ENCODE assay signal across 8 cellular contexts in genomic region chr14:77181124-77181602, GRCh38. TPM values are rescaled to one million over a fixed set of nuclear protein-coding genes. Genes with fewer than 3 reads are reported as not detected.
DNase-seq lines count a peak whose midpoint lies in the region; ATAC-seq, FAIRE-seq and TF ChIP-seq lines count a peak whose summit lies in the region.

No MANE protein-coding gene starts in this region.

- H4K5ac ChIP-seq in H1 (ENCODE audit: insufficient read length, low read depth, low read length) = peak overlapping the region; percentile 3

- H3K23me2 ChIP-seq in H1 (ENCODE audit: low read depth, low read length) = peaks cover 6% of the 10 kb centered on the region; the same call in 1 of the 2 replicates

- no peaks in the 10 kb centered on the region for H3K9me3 Mint-ChIP-seq in T-helper 2 cell treated with Interferon-gamma antibody and Interleukin-4, amounts not matched to agents 5 μg/mL and 100 μg/mL, for 36 hours

- no peaks in the 10 kb centered on the region for H3K36me3 ChIP-seq in OCI-LY3 (replicated peaks; ENCODE audit: low read depth, low read length)
- no peaks in the 10 kb centered on the region for H3K36me3 ChIP-seq in H1 (ENCODE audit: control insufficient read depth in 2 of 4, insufficient read depth in 4 of 4, low read length in 3 of 4)
- H3K36me3 ChIP-seq in spleen = no peaks in the 10 kb centered on the region

- H3K4me1 Mint-ChIP-seq in T-helper 2 cell treated with Interferon-gamma antibody and Interleukin-4, amounts not matched to agents 5 μg/mL and 100 μg/mL, for 36 hours (ENCODE audit: low read depth) = peaks cover 4% of the 10 kb centered on the region

- CTCF ChIA-PET in H1 (lab: Charles Lee; ENCODE audit: partially characterized antibody) = interaction anchor here (0.7 to 13.7 kb wide), 13 partner anchors 8 to 135 kb away, joined by 3 to 178 read pairs (median 4); no protein-coding TSS in a partner anchor

- no peak overlapping the region for H3K27ac ChIP-seq in OCI-LY3 (ENCODE audit: low read length)
- H3K27ac ChIP-seq in H1 (ENCODE audit: low read depth, low read length) = no peak overlapping the region
- no peak overlapping the region for H3K27ac ChIP-seq in spleen

- H3K4me1 ChIP-seq in OCI-LY3 (ENCODE audit: low read length) (peaks cover 37% of the 10 kb centered on the region), H1 (replicated peaks in 1 of 4; ENCODE audit: control insufficient read depth in 3 of 4, insufficient read depth in 4 of 4, low read length in 3 of 4) (peaks cover 3 to 11% (median 7%) of the 10 kb centered on the region in 4 experiments; a peak in 6 of 7 replicates), spleen (peaks cover 7 to 24% (median 15%) of the 10 kb centered on the region in 6 donors)

- H3K4ac ChIP-seq in H1 (replicated peaks; ENCODE audit: insufficient read length, low read depth, low read length) = no peak overlapping the region

- H2AK5ac ChIP-seq in H1 (ENCODE audit: low read depth, low read length) = no peak overlapping the region

- H2BK20ac ChIP-seq in H1 (ENCODE audit: low read length) = no peak overlapping the region

- no peaks in the 10 kb centered on the region for H4K20me1 ChIP-seq in OCI-LY3 (ENCODE audit: insufficient read depth, low read length)
- no peaks in the 10 kb centered on the region for H4K20me1 ChIP-seq in H1 (replicated peaks in 1 of 2; ENCODE audit: control insufficient read depth in 1 of 2, insufficient read depth in 2 of 2, low read length in 2 of 2)

- ATAC-seq in HG02623 (IDR thresholded peaks at IDR 0.05; ENCODE audit: unreplicated experiment) = no peak
- ATAC-seq in HG03280 (IDR thresholded peaks at IDR 0.05; ENCODE audit: unreplicated experiment) = no peak

- TF ChIP-seq EP300 in H1 (IDR thresholded peaks at IDR 0.05; ENCODE audit: borderline replicate concordance in 1 of 2, low read depth in 2 of 2, low read length in 2 of 2) = no peak

- H3K79me2 ChIP-seq in OCI-LY3 (ENCODE audit: low read length) (no peaks in the 10 kb centered on the region), H1 (ENCODE audit: control insufficient read depth in 1 of 2, insufficient read depth in 2 of 2, low read length in 2 of 2) (no peaks in the 10 kb centered on the region)

- H3K56ac ChIP-seq in H1 (replicated peaks; ENCODE audit: insufficient read length, low read depth, low read length) = no peak overlapping the region

- TF ChIP-seq CTCF in OCI-LY3 (IDR thresholded peaks at IDR 0.05; ENCODE audit: low read depth, low read length) = no peak
- no peak; a peak in 1 of 4 replicates for TF ChIP-seq CTCF in H1 (IDR thresholded peaks at IDR 0.05; ENCODE audit: control extremely low read depth in 1 of 3, insufficient read depth in 1 of 3, low read depth in 1 of 3, low read length in 3 of 3)
- no peak for TF ChIP-seq CTCF in spleen (IDR thresholded peaks at IDR 0.05 in 8 of 11, conservative IDR thresholded peaks at IDR 0.05 in 3 of 11)

- H3K36me3 Mint-ChIP-seq in T-helper 2 cell treated with Interferon-gamma antibody and Interleukin-4, amounts not matched to agents 5 μg/mL and 100 μg/mL, for 36 hours (ENCODE audit: low read depth) = no peaks in the 10 kb centered on the region

- no peak overlapping the region for H2BK120ac ChIP-seq in H1 (replicated peaks; ENCODE audit: low read depth, low read length)

- FAIRE-seq in H1 (lab: Jason Lieb, UNC) = no peak

- peak overlapping the region; percentile 1; the same call in 1 of the 2 replicates for H3K18ac ChIP-seq in H1 (ENCODE audit: extremely low read depth, low read length)

- H3K27me3 ChIP-seq in OCI-LY3 (ENCODE audit: low read depth, low read length) (no peaks in the 10 kb centered on the region), H1 (replicated peaks in 1 of 4; ENCODE audit: control insufficient read depth in 3 of 4, extremely low read depth in 1 of 4, insufficient read depth in 3 of 4, low read length in 3 of 4) (peaks cover 0 to 3% (median 1%) of the 10 kb centered on the region in 4 experiments; a peak in 3 of 7 replicates), spleen (replicated peaks in 1 of 7) (peaks cover 0 to 64% (median 24%) of the 10 kb centered on the region in 7 donors)

- H4K8ac ChIP-seq in H1 (ENCODE audit: extremely low read depth, insufficient read depth, low read length) = 0 out of 2 replicates have a peak overlapping the region, but pooled peaks have one; percentile 20

- peak overlapping the region; percentile 36 for H4K91ac ChIP-seq in H1 (replicated peaks; ENCODE audit: insufficient read length, low read length)

- peak overlapping the region; percentile 58 for H3K4me3 Mint-ChIP-seq in T-helper 2 cell treated with Interferon-gamma antibody and Interleukin-4, amounts not matched to agents 5 μg/mL and 100 μg/mL, for 36 hours

- H2AFZ ChIP-seq in OCI-LY3 (ENCODE audit: low read depth, low read length) (peak overlapping the region; percentile 73), H1 (ENCODE audit: low read length) (peak overlapping the region; percentile 78)

- no peak for DNase-seq in T-helper 2 cell treated with Interferon-gamma antibody and Interleukin-4, amounts not matched to agents 5 μg/mL and 100 μg/mL, for 36 hours (ENCODE audit: low spot score)
- DNase-seq in T-helper 2 cell = no peak
- DNase-seq in H1 (ENCODE audit: low read depth in 1 of 2, low spot score in 2 of 2) = no peak
- no peak for DNase-seq in spleen
- DNase-seq in NOMO-1 treated with DMSO at 0.1 percent for 48 hours (lab: John Stamatoyannopoulos, UW; ENCODE audit: unreplicated experiment) = no peak

- no peaks in the 10 kb centered on the region; the same call in 1 of the 2 replicates for H3K79me1 ChIP-seq in H1 (ENCODE audit: low read depth, low read length)

- POLR2A ChIA-PET in H1 (lab: Charles Lee; ENCODE audit: partially characterized antibody) = interaction anchor here (0.8 to 1.5 kb wide), 6 partner anchors 15 to 132 kb away, joined by 3 to 4 read pairs (median 3); no protein-coding TSS in a partner anchor

- no peak overlapping the region for H3K23ac ChIP-seq in H1 (ENCODE audit: insufficient read length)

- TF ChIP-seq POLR2A in H1 (IDR thresholded peaks at IDR 0.05; ENCODE audit: control extremely low read depth in 1 of 2, low read depth in 2 of 2, low read length in 2 of 2) (no peak), spleen (IDR thresholded peaks at IDR 0.05) (no peak)

- peaks cover 21% of the 10 kb centered on the region for H3K27me3 Mint-ChIP-seq in T-helper 2 cell treated with Interferon-gamma antibody and Interleukin-4, amounts not matched to agents 5 μg/mL and 100 μg/mL, for 36 hours (ENCODE audit: low read depth)

- WGBS in H1 (ENCODE audit: extremely low coverage in 1 of 2, insufficient coverage in 1 of 2, insufficient read length in 1 of 2, insufficient replicate concordance in 2 of 2, low coverage in 1 of 2, low lambda C conversion rate in 2 of 2, missing lambda C conversion rate in 1 of 2), 2 experiments = 20% methylated on average over 9 of the region's 9 CpGs; no CpG with 5 or more reads in 1 of the 2 experiments
- 25 to 41% (median 32%) methylated on average over 7 to 9 of the region's 9 CpGs for WGBS in spleen, 5 donors

- H3K4me3 ChIP-seq in OCI-LY3 (ENCODE audit: low read length) (peak overlapping the region; percentile 96), H1 (ENCODE audit: extremely low read depth in 1 of 4, insufficient read depth in 2 of 4, low read depth in 3 of 4, low read length in 4 of 4) (peak overlapping the region in 2 of 4 experiments; percentile 11 to 69; a peak in 3 of 8 replicates), spleen (peak overlapping the region in 6 of 8 donors; percentile 37 to 79 (median 42))

- H3K14ac ChIP-seq in H1 (ENCODE audit: insufficient read length) = no peak overlapping the region

- intact Hi-C loops in spleen (cut with DNase I; ENCODE audit: low total_unique reads) = no loop called here

- H3K9ac ChIP-seq in OCI-LY3 (ENCODE audit: low read length) (peak overlapping the region; percentile 2; the same call in 1 of the 2 replicates), H1 (replicated peaks in 1 of 4; ENCODE audit: extremely low read depth in 1 of 4, low read depth in 3 of 4, low read length in 3 of 4) (no peak overlapping the region; a peak in 1 of 7 replicates)

- H3K9me3 ChIP-seq in OCI-LY3 (ENCODE audit: insufficient read depth, low read length) = no peaks in the 10 kb centered on the region
- H3K9me3 ChIP-seq in H1 (ENCODE audit: insufficient read depth in 2 of 2, low read depth in 1 of 2, low read length in 1 of 2) = no peaks in the 10 kb centered on the region
- no peaks in the 10 kb centered on the region for H3K9me3 ChIP-seq in spleen

- H3K4me2 ChIP-seq in OCI-LY3 (ENCODE audit: low read length) (peak overlapping the region; percentile 94), H1 (ENCODE audit: insufficient read depth in 1 of 2, low read depth in 2 of 2, low read length in 2 of 2) (peak overlapping the region; percentile 67 to 72)

- 0 out of 2 replicates have a peak overlapping the region, but pooled peaks have one; percentile 22 for H2BK5ac ChIP-seq in H1 (ENCODE audit: low read depth, low read length)

- 0 out of 2 replicates have a peak overlapping the region, but pooled peaks have one; percentile 91 for H2BK12ac ChIP-seq in H1 (ENCODE audit: low read depth, low read length)

- H3K27ac Mint-ChIP-seq in T-helper 2 cell treated with Interferon-gamma antibody and Interleukin-4, amounts not matched to agents 5 μg/mL and 100 μg/mL, for 36 hours = no peak overlapping the region

- H2BK15ac ChIP-seq in H1 (ENCODE audit: low read length) = no peak overlapping the region

- no peak for TF ChIP-seq RAD21 in H1 (IDR thresholded peaks at IDR 0.05 in 1 of 2, conservative IDR thresholded peaks at IDR 0.05 in 1 of 2; ENCODE audit: low read depth in 2 of 2, low read length in 2 of 2)

RNA-seq across cellular contexts. Expression of gene TMEM63C, which starts 0.4 kb away (rescaled TPM):
- total RNA-seq in H1 (2021; fragmentation: NEBNext Ultra II Directional; extraction: Animal tissue kit (Norgen Biotek cat#: 25700)) = 7.0 and 7.6 TPM in 2 replicates
- polyA plus RNA-seq in H1 (2011; rRNA removed) (3.0 and 3.7 TPM in 2 replicates), spleen (1 to 10 TPM in 1 of 3 donors, under 1 TPM in 2; 0.20 to 2.4 (median 0.24) TPM)
- 3.6 TPM for polyA plus RNA-seq in H1 (2011; cell fraction: cytosol; rRNA removed)
- polyA plus RNA-seq in H1 (2011; cell fraction: nucleus; rRNA removed) = 7.8 TPM
- 4.5 to 6.5 TPM (median 5.4 TPM) in 4 replicates for polyA plus RNA-seq in H1 (2012, experiment 1 of 2)
- polyA plus RNA-seq in H1 (2012, experiment 2 of 2) = 2.4 TPM
- polyA plus RNA-seq in H1 (2013, experiment 1 of 2) = 7.3 TPM
- 6.9 TPM for polyA plus RNA-seq in H1 (2013, experiment 2 of 2)
- polyA minus RNA-seq in H1 (2011; rRNA and poly(A)+ RNA removed) = 6.0 and 7.1 TPM in 2 replicates
- 4.5 TPM for polyA minus RNA-seq in H1 (2011; cell fraction: cytosol; rRNA and poly(A)+ RNA removed)
- polyA minus RNA-seq in H1 (2011; cell fraction: nucleus; rRNA and poly(A)+ RNA removed) = 7.2 TPM
- 10 to 100 TPM in 2 of 7 donors, 1 to 10 TPM in 5; 2.8 to 13.4 (median 8.7) TPM for total RNA-seq in spleen

RNA-seq across cellular contexts. Expression of gene ZDHHC22, which starts 39.6 kb away (rescaled TPM):
- total RNA-seq in H1 (2021; fragmentation: NEBNext Ultra II Directional; extraction: Animal tissue kit (Norgen Biotek cat#: 25700)) = 55.2 and 59.3 TPM in 2 replicates
- polyA plus RNA-seq in H1 (2011; rRNA removed) = 23.8 and 30.7 TPM in 2 replicates
- 20.3 TPM for polyA plus RNA-seq in H1 (2011; cell fraction: cytosol; rRNA removed)
- polyA plus RNA-seq in H1 (2011; cell fraction: nucleus; rRNA removed) = 28.0 TPM
- polyA plus RNA-seq in H1 (2012, experiment 1 of 2) = 45.5 to 55.8 TPM (median 50.5 TPM) in 4 replicates
- 46.2 TPM for polyA plus RNA-seq in H1 (2012, experiment 2 of 2)
- 62.0 TPM for polyA plus RNA-seq in H1 (2013, experiment 1 of 2)
- polyA plus RNA-seq in H1 (2013, experiment 2 of 2) = 72.6 TPM
- polyA minus RNA-seq in H1 (2011; rRNA and poly(A)+ RNA removed) = 23.4 and 26.4 TPM in 2 replicates
- 10.2 TPM for polyA minus RNA-seq in H1 (2011; cell fraction: cytosol; rRNA and poly(A)+ RNA removed)
- 11.5 TPM for polyA minus RNA-seq in H1 (2011; cell fraction: nucleus; rRNA and poly(A)+ RNA removed)
- not detected for total RNA-seq in spleen
- polyA plus RNA-seq in spleen = under 1 TPM in 1 of 3 donors, not detected in 2; 0.02 TPM

Comparison
In these comparisons a context has a peak if more than half of its experiments do, and no peak if none do; other contexts are left out.
1. RNA of gene ZDHHC22, which starts 39.6 kb away (total RNA-seq): 55.2 to 59.3 TPM in H1; not detected in spleen; every median in the first group is over 10 times any median in the second.